ENCODE assay signal across 8 cellular contexts in the genomic region with DNA sequence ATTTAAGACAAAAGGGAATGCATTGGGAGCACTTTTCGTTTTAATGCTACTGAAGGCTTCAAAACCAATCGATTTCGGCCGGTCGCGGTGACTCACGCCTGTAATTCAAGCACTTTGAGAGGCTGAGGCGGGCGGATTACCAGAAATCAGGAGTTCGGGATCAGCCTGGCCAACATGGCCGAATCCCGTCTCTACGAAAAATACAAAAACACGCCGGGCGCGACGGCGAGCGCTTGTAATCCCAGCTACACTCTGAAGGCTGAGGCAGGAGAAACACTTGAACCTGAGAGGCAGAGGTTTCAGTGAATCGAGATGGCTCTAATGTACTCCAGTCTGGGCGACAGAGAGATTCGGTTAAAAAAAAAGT. TPM values are rescaled to one million over a fixed set of nuclear protein-coding genes. Genes with fewer than 3 reads are reported as not detected.
A peak's percentile ranks its signal among the peaks of the same experiment; 100 is the strongest.
DNase-seq lines count a peak whose midpoint lies in the region; ATAC-seq, FAIRE-seq and TF ChIP-seq lines count a peak whose summit lies in the region.

No MANE protein-coding gene starts in this region.

- no peaks in the 10 kb centered on the region for H3K9me3 ChIP-seq in keratinocyte (ENCODE audit: control insufficient read depth, low read depth, low read length)

- no peak for FAIRE-seq in keratinocyte (lab: Jason Lieb, UNC)

- H2AFZ ChIP-seq in keratinocyte (ENCODE audit: control insufficient read depth, low read length): peak overlapping the region; percentile 70

- no peaks in the 10 kb centered on the region for H3K9me1 ChIP-seq in keratinocyte (ENCODE audit: control insufficient read depth, extremely low read depth, insufficient read depth, low read length)

- H3K36me3 ChIP-seq in brain microvascular endothelial cell (replicated peaks): no peaks in the 10 kb centered on the region
- no peaks in the 10 kb centered on the region for H3K36me3 ChIP-seq in keratinocyte (ENCODE audit: control insufficient read depth in 2 of 2, extremely low read depth in 1 of 2, insufficient read depth in 2 of 2, low read length in 2 of 2)

- no peaks in the 10 kb centered on the region for H3K79me2 ChIP-seq in keratinocyte (ENCODE audit: control insufficient read depth, insufficient read depth, low read length)

- H3K4me1 ChIP-seq in keratinocyte (ENCODE audit: control insufficient read depth, extremely low read depth, insufficient read depth, low read length): peaks cover 38% of the 10 kb centered on the region

- no peaks in the 10 kb centered on the region for H4K20me1 ChIP-seq in keratinocyte (ENCODE audit: control insufficient read depth, extremely low read depth, insufficient read depth, low read length)

- TF ChIP-seq CTCF in brain microvascular endothelial cell (IDR thresholded peaks at IDR 0.05; ENCODE audit: low read depth, low read length, missing control alignments) (no peak), keratinocyte (optimal IDR thresholded peaks at IDR 0.05 in 1 of 3, IDR thresholded peaks at IDR 0.05 in 1 of 3, conservative IDR thresholded peaks at IDR 0.05 in 1 of 3; ENCODE audit: extremely low read depth in 1 of 3, insufficient read depth in 2 of 3, low read length in 3 of 3) (no peak)

- peak; percentile 21 for ATAC-seq in HG03025 (IDR thresholded peaks at IDR 0.05; ENCODE audit: low FRiP score, unreplicated experiment)
- peak; percentile 53 for ATAC-seq in SK-N-SH treated with all-trans-retinoic acid at 6 μM for 48 hours

- H3K4me3 ChIP-seq in brain microvascular endothelial cell (ENCODE audit: low read depth, low read length) (peak overlapping the region; percentile 66), keratinocyte (ENCODE audit: control insufficient read depth in 2 of 3, extremely low read depth in 1 of 3, insufficient read depth in 2 of 3, low read depth in 1 of 3, low read length in 3 of 3) (peak overlapping the region; percentile 40 to 67 (median 66))

- no peaks in the 10 kb centered on the region for H3K27me3 ChIP-seq in brain microvascular endothelial cell (replicated peaks)
- no peaks in the 10 kb centered on the region for H3K27me3 ChIP-seq in keratinocyte (ENCODE audit: control insufficient read depth, extremely low read depth, insufficient read depth, low read length)

- in situ Hi-C loops in brain microvascular endothelial cell (cut with HindIII; ENCODE audit: low pct_ligation_motif_present, low sequenced_read_pairs): no loop called here

- H3K9ac ChIP-seq in keratinocyte (ENCODE audit: control insufficient read depth, extremely low read depth, insufficient read depth, low read length): peak overlapping the region; percentile 87

- peak overlapping the region; percentile 84 for H3K4me2 ChIP-seq in keratinocyte (ENCODE audit: control insufficient read depth, extremely low read depth, insufficient read depth, low read depth, low read length)

- H3K27ac ChIP-seq in brain microvascular endothelial cell (peak overlapping the region; percentile 91), keratinocyte (ENCODE audit: control insufficient read depth, insufficient read depth, low read length) (peak overlapping the region; percentile 96)

- peak; percentile 65 for DNase-seq in NCI-H510A (lab: John Stamatoyannopoulos, UW)
- no peak for DNase-seq in NCI-H510A treated with DMSO at 0.1 percent for 48 hours (lab: John Stamatoyannopoulos, UW)
- peak; percentile 68 for DNase-seq in brain microvascular endothelial cell
- no peak for DNase-seq in keratinocyte (ENCODE audit: low read depth, low spot score)
- DNase-seq in stimulated activated CD4-positive, alpha-beta T cell treated with anti-CD3 and anti-CD28 coated beads, Interleukin-12 subunit alpha, Interleukin-12 subunit beta, amount 100 ng/mL, for 4 hours: peak; percentile 33
- DNase-seq in LoVo (ENCODE audit: low spot score): no peak

- dilution Hi-C loops in keratinocyte (cut with MboI; ENCODE audit: extremely low pct_ligation_motif_present, low sequenced_read_pairs): no loop called here

TF ChIP-seq in SK-N-SH treated with all-trans-retinoic acid at 6 μM for 48 hours, 23 proteins besides CTCF, POLR2A, EP300 and RAD21:
- TF ChIP-seq, protein P1, sequence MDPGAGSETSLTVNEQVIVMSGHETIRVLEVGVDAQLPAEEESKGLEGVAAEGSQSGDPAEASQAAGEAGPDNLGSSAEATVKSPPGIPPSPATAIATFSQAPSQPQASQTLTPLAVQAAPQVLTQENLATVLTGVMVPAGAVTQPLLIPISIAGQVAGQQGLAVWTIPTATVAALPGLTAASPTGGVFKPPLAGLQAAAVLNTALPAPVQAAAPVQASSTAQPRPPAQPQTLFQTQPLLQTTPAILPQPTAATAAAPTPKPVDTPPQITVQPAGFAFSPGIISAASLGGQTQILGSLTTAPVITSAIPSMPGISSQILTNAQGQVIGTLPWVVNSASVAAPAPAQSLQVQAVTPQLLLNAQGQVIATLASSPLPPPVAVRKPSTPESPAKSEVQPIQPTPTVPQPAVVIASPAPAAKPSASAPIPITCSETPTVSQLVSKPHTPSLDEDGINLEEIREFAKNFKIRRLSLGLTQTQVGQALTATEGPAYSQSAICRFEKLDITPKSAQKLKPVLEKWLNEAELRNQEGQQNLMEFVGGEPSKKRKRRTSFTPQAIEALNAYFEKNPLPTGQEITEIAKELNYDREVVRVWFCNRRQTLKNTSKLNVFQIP (CRISPR knock-in tag; IDR thresholded peaks at IDR 0.05; ENCODE audit: borderline replicate concordance, low read depth): 0 out of 2 replicates have a peak, but pooled peaks have one; percentile 17
- TF ChIP-seq, protein P2, sequence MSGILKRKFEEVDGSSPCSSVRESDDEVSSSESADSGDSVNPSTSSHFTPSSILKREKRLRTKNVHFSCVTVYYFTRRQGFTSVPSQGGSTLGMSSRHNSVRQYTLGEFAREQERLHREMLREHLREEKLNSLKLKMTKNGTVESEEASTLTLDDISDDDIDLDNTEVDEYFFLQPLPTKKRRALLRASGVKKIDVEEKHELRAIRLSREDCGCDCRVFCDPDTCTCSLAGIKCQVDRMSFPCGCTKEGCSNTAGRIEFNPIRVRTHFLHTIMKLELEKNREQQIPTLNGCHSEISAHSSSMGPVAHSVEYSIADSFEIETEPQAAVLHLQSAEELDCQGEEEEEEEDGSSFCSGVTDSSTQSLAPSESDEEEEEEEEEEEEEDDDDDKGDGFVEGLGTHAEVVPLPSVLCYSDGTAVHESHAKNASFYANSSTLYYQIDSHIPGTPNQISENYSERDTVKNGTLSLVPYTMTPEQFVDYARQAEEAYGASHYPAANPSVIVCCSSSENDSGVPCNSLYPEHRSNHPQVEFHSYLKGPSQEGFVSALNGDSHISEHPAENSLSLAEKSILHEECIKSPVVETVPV (CRISPR knock-in tag; IDR thresholded peaks at IDR 0.05): no peak
- TF ChIP-seq ZNF565 (CRISPR knock-in tag; conservative IDR thresholded peaks at IDR 0.05; ENCODE audit: low read depth) (no peak), OSR1 (CRISPR knock-in tag; IDR thresholded peaks at IDR 0.05) (no peak), ZNF8 (CRISPR knock-in tag; IDR thresholded peaks at IDR 0.05) (no peak), ZFP30 (CRISPR knock-in tag; IDR thresholded peaks at IDR 0.05) (no peak), ARNTL (CRISPR knock-in tag; IDR thresholded peaks at IDR 0.05; ENCODE audit: borderline replicate concordance, low read depth) (no peak)
TF ChIP-seq in SK-N-SH treated with all-trans-retinoic acid at 6 μM for 48 hours: peak in this region for 1.

RNA-seq across cellular contexts. Expression of a gene that starts 58.4 kb away (rescaled TPM):
- polyA plus RNA-seq in keratinocyte: 5.2 to 7.8 TPM (median 6.7 TPM) in 3 replicates
- polyA plus RNA-seq in keratinocyte (2011; ENCODE audit: low read depth): 5.2 TPM
- polyA plus RNA-seq in keratinocyte (2011; cell fraction: cytosol; rRNA removed): 3.4 and 5.3 TPM in 2 replicates
- polyA plus RNA-seq in keratinocyte (2011; cell fraction: nucleus; rRNA removed): 11.9 and 12.5 TPM in 2 replicates
- polyA plus RNA-seq in keratinocyte (2012; ENCODE audit: low replicate concordance): 4.8 and 5.0 TPM in 2 replicates
- polyA minus RNA-seq in keratinocyte: 3.8 to 9.1 TPM (median 6.3 TPM) in 3 replicates
- 4.0 TPM for polyA minus RNA-seq in keratinocyte (2011; cell fraction: cytosol; rRNA and poly(A)+ RNA removed)
- 4.7 and 8.9 TPM in 2 replicates for polyA minus RNA-seq in keratinocyte (2011; cell fraction: nucleus; rRNA and poly(A)+ RNA removed)

Comparison
In these comparisons a context has a peak if more than half of its experiments do, and no peak if none do; other contexts are left out.
1. DNase-seq: peak in NCI-H510A (single experiment), brain microvascular endothelial cell (single experiment) and stimulated activated CD4-positive, alpha-beta T cell treated with anti-CD3 and anti-CD28 coated beads, Interleukin-12 subunit alpha, Interleukin-12 subunit beta, amount 100 ng/mL, for 4 hours (single experiment); none in NCI-H510A treated with DMSO at 0.1 percent for 48 hours (single experiment), keratinocyte (single experiment) and LoVo (single experiment).